21 cellular contexts compared by ENCODE assay signal in the genomic region with DNA sequence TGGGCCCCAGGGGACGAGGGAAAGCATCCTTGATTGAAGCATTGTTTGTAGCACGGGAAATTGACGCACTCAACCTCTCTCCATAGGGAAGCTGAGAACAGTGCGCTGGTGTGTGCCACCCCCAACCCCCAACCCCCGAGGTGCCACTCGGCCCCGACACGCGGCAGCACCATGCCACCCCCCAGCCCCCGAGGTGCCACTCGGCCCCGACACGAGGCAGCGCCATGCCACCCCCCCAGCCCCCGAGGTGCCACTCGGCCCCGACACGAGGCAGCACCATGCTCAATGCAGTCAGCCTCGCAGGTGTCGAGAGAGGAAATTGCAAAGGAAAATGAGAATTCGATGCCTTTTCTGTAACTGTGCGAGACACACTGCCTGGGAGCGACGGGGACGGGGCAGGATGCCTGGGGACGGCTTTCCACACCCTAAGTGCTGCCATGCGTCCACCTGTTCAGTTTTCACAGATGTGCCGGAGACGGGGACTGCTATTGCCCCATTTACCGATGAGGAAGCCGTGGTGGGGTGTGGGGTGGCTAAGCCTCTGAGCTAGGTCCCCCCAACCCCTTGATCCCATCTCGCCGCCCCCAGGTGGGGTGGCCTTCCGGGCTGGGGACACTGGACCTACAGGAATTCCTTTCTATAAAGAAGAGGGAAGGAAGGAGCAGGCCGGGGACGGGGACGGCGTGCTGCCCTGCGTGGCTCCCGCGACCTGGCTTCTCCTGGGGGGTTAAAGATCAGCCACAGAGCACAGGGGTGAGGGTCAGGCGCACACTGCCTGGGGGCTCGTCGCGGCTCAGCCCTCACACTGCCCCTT. TPM values are rescaled to one million over a fixed set of nuclear protein-coding genes. Genes with fewer than 3 reads are reported as not detected.
DNase-seq lines count a peak whose midpoint lies in the region; ATAC-seq, FAIRE-seq and TF ChIP-seq lines count a peak whose summit lies in the region.
"Had no signal": no experiment of that assay in that cellular context is flagged by ENCODE, and none has a peak within 500 bp of the region (broad histone marks: within the 10 kb centered on the region; RNA-seq: fewer than 3 reads in every experiment).

No MANE protein-coding gene starts in this region.

- peaks cover 66% of the 10 kb centered on the region for H3K4me1 Mint-ChIP-seq in dendritic cell treated with granulocyte-macrophage colony-stimulating factor and Interleukin-4, amounts not matched to agents 40 ng/mL and 50 ng/mL, for 4 days (ENCODE audit: low read depth)
- H3K4me1 Mint-ChIP-seq in activated CD8-positive, alpha-beta memory T cell treated with anti-CD3 and anti-CD28 coated beads, Interleukin-2, amount 10 ng/mL, durations not matched to agents 7 days and 5 days, result peaks cover 9% of the 10 kb centered on the region
- H3K4me1 Mint-ChIP-seq: activated naive CD8-positive, alpha-beta T cell treated with anti-CD3 and anti-CD28 coated beads, Interleukin-2, amount 10 ng/mL, durations not matched to agents 7 days and 5 days had no signal

- WGBS in psoas muscle, 3 donors, result 63 to 70% (median 65%) methylated on average over 44 to 45 of the region's 45 CpGs

- H3K36me3 Mint-ChIP-seq in dendritic cell treated with granulocyte-macrophage colony-stimulating factor and Interleukin-4, amounts not matched to agents 40 ng/mL and 50 ng/mL, for 4 days (ENCODE audit: low read depth), result peaks cover 56% of the 10 kb centered on the region
- no peaks in the 10 kb centered on the region for H3K36me3 Mint-ChIP-seq in activated CD8-positive, alpha-beta memory T cell treated with anti-CD3 and anti-CD28 coated beads, Interleukin-2, amount 10 ng/mL, durations not matched to agents 7 days and 5 days
- H3K36me3 Mint-ChIP-seq: activated CD4-positive, alpha-beta memory T cell treated with anti-CD3 and anti-CD28 coated beads for 36 hours; activated naive CD8-positive, alpha-beta T cell treated with anti-CD3 and anti-CD28 coated beads, Interleukin-2, amount 10 ng/mL, durations not matched to agents 7 days and 5 days; brain had no signal

- peak overlapping the region; percentile 39 for H3K4me3 Mint-ChIP-seq in dendritic cell treated with granulocyte-macrophage colony-stimulating factor and Interleukin-4, amounts not matched to agents 40 ng/mL and 50 ng/mL, for 4 days
- H3K4me3 Mint-ChIP-seq in activated CD8-positive, alpha-beta memory T cell treated with anti-CD3 and anti-CD28 coated beads, Interleukin-2, amount 10 ng/mL, durations not matched to agents 7 days and 5 days, result no peak overlapping the region
- H3K4me3 Mint-ChIP-seq: activated CD4-positive, alpha-beta memory T cell treated with anti-CD3 and anti-CD28 coated beads for 36 hours; brain had no signal

- in situ Hi-C loops in GM13976 (cut with MboI; ENCODE audit: low sequenced_read_pairs, unreplicated experiment), result no loop called here

- no peaks in the 10 kb centered on the region for H3K9me3 Mint-ChIP-seq in dendritic cell treated with granulocyte-macrophage colony-stimulating factor and Interleukin-4, amounts not matched to agents 40 ng/mL and 50 ng/mL, for 4 days
- no peaks in the 10 kb centered on the region for H3K9me3 Mint-ChIP-seq in activated CD8-positive, alpha-beta memory T cell treated with anti-CD3 and anti-CD28 coated beads, Interleukin-2, amount 10 ng/mL, durations not matched to agents 7 days and 5 days (ENCODE audit: low read depth)
- H3K9me3 Mint-ChIP-seq: activated CD4-positive, alpha-beta memory T cell treated with anti-CD3 and anti-CD28 coated beads for 36 hours; activated naive CD8-positive, alpha-beta T cell treated with anti-CD3 and anti-CD28 coated beads, Interleukin-2, amount 10 ng/mL, durations not matched to agents 7 days and 5 days; stimulated activated naive CD8-positive, alpha-beta T cell treated with anti-CD3 and anti-CD28 coated beads, Interleukin-15, Interleukin-2, amounts not matched to agents 100 ng/mL and 50 ng/mL, for 24 hours had no signal

- peak; percentile 82 for FAIRE-seq in GM12892 (lab: Jason Lieb, UNC)
- FAIRE-seq: endometrium had no signal

- intact Hi-C loops in dendritic cell treated with granulocyte-macrophage colony-stimulating factor and Interleukin-4, amounts not matched to agents 40 ng/mL and 50 ng/mL, for 4 days (cut with micrococcal nuclease), result no loop called here
- intact Hi-C loops in psoas muscle (cut with DNase I), result no loop called here

- H3K27me3 ChIP-seq in psoas muscle (ENCODE audit: insufficient read depth in 3 of 3, low read length in 2 of 3), result peaks cover 0 to 48% (median 14%) of the 10 kb centered on the region in 3 donors
- H3K27me3 ChIP-seq: MG63 had no signal

- H3K27ac ChIP-seq in psoas muscle, result no peak overlapping the region
- H3K27ac ChIP-seq: SJSA1 had no signal

- DNase-seq in GM12892 (ENCODE audit: insufficient read length) (no peak), NAMALWA (ENCODE audit: low spot score) (peak; percentile 61), psoas muscle (peak; percentile 7 to 43), GM13976 (ENCODE audit: low spot score) (no peak)
- DNase-seq in activated CD8-positive, alpha-beta memory T cell treated with anti-CD3 and anti-CD28 coated beads, Interleukin-2, amount 10 ng/mL, durations not matched to agents 7 days and 5 days, result no peak
- DNase-seq: activated CD4-positive, alpha-beta memory T cell treated with anti-CD3 and anti-CD28 coated beads for 36 hours; activated CD4-positive, CD25-positive, alpha-beta regulatory T cell; activated naive CD8-positive, alpha-beta T cell treated with anti-CD3 and anti-CD28 coated beads, Interleukin-2, amount 10 ng/mL, durations not matched to agents 7 days and 5 days; activated T-cell treated with anti-CD3 and anti-CD28 coated beads, Interleukin-2, amount 50 U/mL, for 1 hour; Caco-2; MG63; NCI-H146; NCI-H82; stimulated activated CD4-positive, alpha-beta T cell treated with anti-CD3 and anti-CD28 coated beads, Interleukin-1b, Interleukin-23, amount 100 ng/mL, for 48 hours had no signal

- H3K4me1 ChIP-seq in psoas muscle, result no peaks in the 10 kb centered on the region
- H3K4me1 ChIP-seq: Caco-2, SJSA1 had no signal

- H3K36me3 ChIP-seq in psoas muscle (ENCODE audit: insufficient read depth in 1 of 2, low read depth in 1 of 2), result no peaks in the 10 kb centered on the region
- H3K36me3 ChIP-seq: MG63, SJSA1, transverse colon had no signal

- no peaks in the 10 kb centered on the region for H3K9me3 ChIP-seq in psoas muscle
- H3K9me3 ChIP-seq: Caco-2, MG63, SJSA1, transverse colon had no signal

- ATAC-seq in psoas muscle (no peak), GM18867 (IDR thresholded peaks at IDR 0.05; ENCODE audit: unreplicated experiment) (no peak)
- ATAC-seq in activated CD8-positive, alpha-beta memory T cell treated with anti-CD3 and anti-CD28 coated beads, Interleukin-2, amount 10 ng/mL, durations not matched to agents 7 days and 5 days, result no peak

- no peak for TF ChIP-seq POLR2A in GM12892 (IDR thresholded peaks at IDR 0.05; ENCODE audit: low read depth, low read length)

- H3K4me3 ChIP-seq in psoas muscle, result no peak overlapping the region
- H3K4me3 ChIP-seq: MG63, SJSA1 had no signal

- H3K27me3 Mint-ChIP-seq in dendritic cell treated with granulocyte-macrophage colony-stimulating factor and Interleukin-4, amounts not matched to agents 40 ng/mL and 50 ng/mL, for 4 days, result peaks cover 78% of the 10 kb centered on the region
- H3K27me3 Mint-ChIP-seq in activated CD8-positive, alpha-beta memory T cell treated with anti-CD3 and anti-CD28 coated beads, Interleukin-2, amount 10 ng/mL, durations not matched to agents 7 days and 5 days, result peaks cover 24% of the 10 kb centered on the region
- H3K27me3 Mint-ChIP-seq: stimulated activated naive CD8-positive, alpha-beta T cell treated with anti-CD3 and anti-CD28 coated beads, Interleukin-15, Interleukin-2, amounts not matched to agents 100 ng/mL and 50 ng/mL, for 24 hours had no signal

- TF ChIP-seq CTCF in psoas muscle (IDR thresholded peaks at IDR 0.05) (no peak), GM13976 (IDR thresholded peaks at IDR 0.05; ENCODE audit: borderline replicate concordance, control extremely low read depth, extremely low read depth, insufficient read depth, missing control alignments) (no peak)

- CTCF ChIA-PET in activated CD8-positive, alpha-beta memory T cell treated with anti-CD3 and anti-CD28 coated beads, Interleukin-2, amount 10 ng/mL, durations not matched to agents 7 days and 5 days (lab: Charles Lee), result interaction anchor here (0.8 to 1.3 kb wide), 2 partner anchors 9 to 12 kb away, joined by 3 read pairs; no protein-coding TSS in a partner anchor

- no peak overlapping the region for H3K27ac Mint-ChIP-seq in dendritic cell treated with granulocyte-macrophage colony-stimulating factor and Interleukin-4, amounts not matched to agents 40 ng/mL and 50 ng/mL, for 4 days
- H3K27ac Mint-ChIP-seq in activated CD8-positive, alpha-beta memory T cell treated with anti-CD3 and anti-CD28 coated beads, Interleukin-2, amount 10 ng/mL, durations not matched to agents 7 days and 5 days, result no peak overlapping the region
- H3K27ac Mint-ChIP-seq: activated CD4-positive, alpha-beta memory T cell treated with anti-CD3 and anti-CD28 coated beads for 36 hours; activated naive CD8-positive, alpha-beta T cell treated with anti-CD3 and anti-CD28 coated beads, Interleukin-2, amount 10 ng/mL, durations not matched to agents 7 days and 5 days; stimulated activated naive CD8-positive, alpha-beta T cell treated with anti-CD3 and anti-CD28 coated beads, Interleukin-15, Interleukin-2, amounts not matched to agents 100 ng/mL and 50 ng/mL, for 24 hours had no signal

RNA-seq across cellular contexts. Expression of a gene that starts 9.8 kb away (rescaled TPM):
- polyA plus RNA-seq in GM12892 (2012; ENCODE audit: missing spikeins), result 5.5 TPM
- 10 to 100 TPM in 1 of 4 donors, 1 to 10 TPM in 3; 4.7 to 15.0 (median 6.7) TPM for total RNA-seq in psoas muscle
- polyA plus RNA-seq in psoas muscle, result 1 to 10 TPM; 2.6 to 6.0 (median 3.4) TPM
- under 1 TPM in 1 of 2 experiments, not detected in 1; 0.21 TPM for total RNA-seq in activated CD8-positive, alpha-beta memory T cell treated with anti-CD3 and anti-CD28 coated beads, Interleukin-2, amount 10 ng/mL, durations not matched to agents 7 days and 5 days
- total RNA-seq: SJSA1 had no signal

Comparison
In these comparisons a context has a peak if more than half of its experiments do, and no peak if none do; other contexts are left out.
1. DNase-seq: peak in NAMALWA (single experiment) and psoas muscle (2 of 2); none in GM12892 (single experiment), GM13976 (single experiment) and activated CD8-positive, alpha-beta memory T cell treated with anti-CD3 and anti-CD28 coated beads, Interleukin-2, amount 10 ng/mL, durations not matched to agents 7 days and 5 days (single experiment).
2. RNA of a gene that starts 9.8 kb away (total RNA-seq): 4.7 to 15.0 TPM in psoas muscle; 0.21 TPM in activated CD8-positive, alpha-beta memory T cell treated with anti-CD3 and anti-CD28 coated beads, Interleukin-2, amount 10 ng/mL, durations not matched to agents 7 days and 5 days; every median in the first group is over 4 times any median in the second.